In the genomic region with DNA sequence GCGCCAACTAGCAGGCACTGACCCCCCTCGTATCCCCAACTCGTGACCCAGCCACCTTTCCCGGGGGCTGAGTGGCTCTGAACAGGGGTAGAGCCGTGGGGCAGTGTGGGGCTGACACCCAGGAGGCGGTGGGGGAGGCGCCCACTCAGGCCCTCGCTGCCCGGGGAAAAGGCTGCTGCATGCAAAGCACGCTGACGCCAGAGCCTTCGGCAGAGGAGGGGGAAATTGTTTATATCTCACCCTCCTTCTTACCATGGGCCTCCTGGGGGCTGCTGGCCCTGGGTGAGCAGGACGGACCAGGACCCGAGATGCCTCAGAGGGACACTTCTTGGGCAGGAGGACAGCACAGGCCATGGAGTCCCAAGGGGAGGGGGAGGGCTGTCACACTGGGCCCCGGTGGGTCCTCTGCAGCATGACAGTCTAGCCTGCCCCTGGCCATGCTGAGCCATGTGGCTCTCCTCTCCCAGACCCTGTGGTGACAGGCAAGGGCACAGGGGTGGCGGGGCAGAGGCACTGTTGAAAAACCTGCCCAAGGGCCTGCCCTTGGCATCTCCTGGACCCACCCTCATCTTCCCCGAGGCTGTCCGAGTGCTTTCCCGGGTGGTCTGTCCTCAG, we compare ENCODE assay signal across 35 cellular contexts. TPM values are rescaled to one million over a fixed set of nuclear protein-coding genes. Genes with fewer than 3 reads are reported as not detected.
"Had no signal": no experiment of that assay in that cellular context is flagged by ENCODE, and none has a peak within 500 bp of the region (broad histone marks: within the 10 kb centered on the region; RNA-seq: fewer than 3 reads in every experiment).

No MANE protein-coding gene starts in this region.

- ATAC-seq: lower lobe of right lung; naive thymus-derived CD8-positive, alpha-beta T cell; stimulated activated naive CD8-positive, alpha-beta T cell treated with anti-CD3 and anti-CD28 coated beads, Interleukin-15, amount 100 ng/mL, for 72 hours had no signal

- H3K36me3 Mint-ChIP-seq: immature natural killer cell; naive thymus-derived CD8-positive, alpha-beta T cell had no signal

- DNase-seq: dermis blood vessel endothelial cell; effector memory CD4-positive, alpha-beta T cell; esophagus squamous epithelium; foreskin melanocyte; glutamatergic neuron; heart right ventricle; hypothalamus; immature natural killer cell; islet precursor cell; kidney glomerular epithelial cell; left colon; left ventricle myocardium inferior; lower lobe of right lung; naive thymus-derived CD8-positive, alpha-beta T cell; nephron progenitor cell; right lobe of liver; stimulated activated CD4-positive, alpha-beta T cell treated with anti-CD3 and anti-CD28 coated beads, Interleukin-12 subunit alpha, Interleukin-12 subunit beta, amount 100 ng/mL, for 4 hours; stimulated activated CD4-positive, alpha-beta T cell treated with anti-CD3 and anti-CD28 coated beads, Interleukin-1b, Interleukin-23, amount 100 ng/mL, for 48 hours; stimulated activated CD4-positive, alpha-beta T cell treated with anti-CD3 and anti-CD28 coated beads, Interleukin-4, amount 100 ng/mL, for 1 hour; stimulated activated CD8-positive, alpha-beta memory T cell treated with anti-CD3 and anti-CD28 coated beads, Interleukin-4, amount 100 ng/mL, for 48 hours; stimulated activated naive CD4-positive, alpha-beta T cell; stimulated activated naive CD8-positive, alpha-beta T cell treated with anti-CD3 and anti-CD28 coated beads, Interleukin-15, amount 100 ng/mL, for 72 hours; transverse colon; upper lobe of right lung; uterus had no signal

- H3K79me2 ChIP-seq: parathyroid adenoma had no signal

- H3K4me3 Mint-ChIP-seq: immature natural killer cell; naive thymus-derived CD8-positive, alpha-beta T cell; nephron progenitor cell; stimulated activated naive CD8-positive, alpha-beta T cell treated with anti-CD3 and anti-CD28 coated beads, Interleukin-15, amount 100 ng/mL, for 72 hours had no signal

- H3K27me3 ChIP-seq: right lobe of liver, uterus had no signal

- H3K4me3 ChIP-seq: coronary artery, esophagus squamous epithelium, heart right ventricle, left ventricle myocardium inferior, lower lobe of right lung, right lobe of liver, smooth muscle cell, suprapubic skin, transverse colon, upper lobe of right lung, uterus had no signal

- H3K27ac ChIP-seq: coronary artery, esophagus squamous epithelium, heart right ventricle, left ventricle myocardium inferior, lower lobe of right lung, neutrophil, parathyroid adenoma, right lobe of liver, suprapubic skin, transverse colon, upper lobe of right lung, uterus had no signal

- H3K9me3 ChIP-seq: esophagus squamous epithelium, heart right ventricle, left ventricle myocardium inferior, lower lobe of right lung, neutrophil, right lobe of liver, suprapubic skin, transverse colon, upper lobe of right lung, uterus had no signal

- H3K36me3 ChIP-seq: esophagus squamous epithelium, heart right ventricle, left ventricle myocardium inferior, lower lobe of right lung, neutrophil, right lobe of liver, suprapubic skin, transverse colon, upper lobe of right lung, uterus had no signal

- H3K4me1 Mint-ChIP-seq: immature natural killer cell; naive thymus-derived CD8-positive, alpha-beta T cell; stimulated activated naive CD8-positive, alpha-beta T cell treated with anti-CD3 and anti-CD28 coated beads, Interleukin-15, amount 100 ng/mL, for 72 hours had no signal

- H3K4me2 ChIP-seq: smooth muscle cell had no signal

- H3K4me1 ChIP-seq: esophagus squamous epithelium, heart right ventricle, left ventricle myocardium inferior, lower lobe of right lung, parathyroid adenoma, right lobe of liver, suprapubic skin, upper lobe of right lung, uterus had no signal

- H3K27ac Mint-ChIP-seq: immature natural killer cell; naive thymus-derived CD8-positive, alpha-beta T cell; nephron progenitor cell; progenitor cell of endocrine pancreas had no signal

- H3K27me3 Mint-ChIP-seq: progenitor cell of endocrine pancreas had no signal

- H2AFZ ChIP-seq: parathyroid adenoma had no signal

- H3K9me3 Mint-ChIP-seq: naive thymus-derived CD8-positive, alpha-beta T cell; stimulated activated naive CD8-positive, alpha-beta T cell treated with anti-CD3 and anti-CD28 coated beads, Interleukin-15, amount 100 ng/mL, for 72 hours had no signal

- H3K9ac ChIP-seq: parathyroid adenoma had no signal

RNA-seq across cellular contexts. Expression of a gene that starts 14.5 kb away (rescaled TPM):
- total RNA-seq: dermis blood vessel endothelial cell, endothelial cell of umbilical vein, epithelial cell of proximal tubule, esophagus squamous epithelium, heart right ventricle, left ventricle myocardium inferior, myocyte, omental fat pad, progenitor cell of endocrine pancreas, smooth muscle cell, suprapubic skin, upper lobe of right lung, uterus had no signal
- polyA plus RNA-seq: endothelial cell of umbilical vein; heart right ventricle; naive thymus-derived CD8-positive, alpha-beta T cell; smooth muscle cell had no signal
